19 cellular contexts compared by ENCODE assay signal in the genomic region with DNA sequence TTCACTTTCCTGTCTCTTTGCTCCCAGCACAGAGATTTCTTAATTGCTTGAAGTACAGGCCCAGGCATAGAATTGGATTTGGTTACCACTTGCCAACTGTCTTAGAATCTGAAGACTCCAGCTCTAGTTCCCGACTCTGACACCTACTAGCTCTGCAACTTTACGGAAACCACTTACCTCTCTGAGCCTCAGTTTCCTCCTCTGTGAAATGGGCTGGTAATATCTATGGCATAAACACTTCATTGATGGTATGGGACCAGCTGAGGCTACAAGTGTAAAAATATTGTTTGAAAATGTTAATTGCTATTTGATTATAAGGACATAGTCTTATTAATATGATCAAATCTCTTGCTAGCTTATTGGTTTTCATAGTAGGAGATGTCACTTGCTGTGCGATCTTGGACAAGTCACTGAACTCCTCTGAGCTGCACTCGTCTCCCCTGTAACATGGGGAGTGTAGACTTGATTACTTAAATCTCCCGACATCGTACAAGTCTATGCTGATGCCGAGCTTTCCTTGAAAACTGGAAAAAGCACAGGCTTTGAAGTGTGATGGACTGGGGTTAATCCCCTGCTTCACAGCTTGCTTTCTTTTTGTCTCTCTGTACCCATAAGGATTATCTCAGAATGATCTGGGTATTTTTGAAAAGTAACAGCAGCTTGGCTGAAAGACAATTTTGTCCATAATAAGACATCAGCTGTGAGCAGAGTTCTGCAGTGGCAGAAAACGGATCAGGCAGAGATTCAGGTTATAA. TPM values are rescaled to one million over a fixed set of nuclear protein-coding genes. Genes with fewer than 3 reads are reported as not detected.
"Had no signal": no experiment of that assay in that cellular context is flagged by ENCODE, and none has a peak within 500 bp of the region (broad histone marks: within the 10 kb centered on the region; RNA-seq: fewer than 3 reads in every experiment).

No MANE protein-coding gene starts in this region.

- H3K9ac ChIP-seq: KMS-11 had no signal

- FAIRE-seq: HTR-8/SVneo had no signal

- H3K4me2 ChIP-seq: KMS-11 had no signal

- ATAC-seq: Panc1, PC-3, SK-N-SH treated with all-trans-retinoic acid at 6 μM for 48 hours had no signal

- DNase-seq: IMR-90; NCI-H1048; NCI-H1436 treated with DMSO at 0.1 percent for 48 hours; NCI-H1694; NCI-H187 treated with DMSO at 0.1 percent for 48 hours; NCI-H2171 treated with DMSO at 0.1 percent for 48 hours; NCI-H446 treated with DMSO at 0.1 percent for 48 hours; NCI-H526; NCI-H82; NK-92 treated with Interleukin-12 subunit alpha and Interleukin-12 subunit beta, amount 100 ng/mL, for 24 hours; PC-3 had no signal

- H3K27ac ChIP-seq: HL-60, KMS-11, RWPE1 had no signal

RNA-seq across cellular contexts. Expression of a gene that starts 50.8 kb away (rescaled TPM):
- total RNA-seq: IMR-90, MCF 10A, OCI-LY7, PC-3 had no signal
- polyA plus RNA-seq: IMR-90 had no signal
